In genomic region chr6:88763160-88763559, GRCh38 we compare ENCODE assay signal across 1 cellular context.
TF ChIP-seq lines count a peak whose summit lies in the region.

No MANE protein-coding gene starts in this region.

TF ChIP-seq in K562, 482 proteins besides CTCF, POLR2A, EP300 and RAD21 (continued from another document):
- TF ChIP-seq BRD4 (IDR thresholded peaks at IDR 0.05) = no peak
- TF ChIP-seq PHF21A (IDR thresholded peaks at IDR 0.05; ENCODE audit: borderline replicate concordance, low read depth) = no peak
- no peak for TF ChIP-seq ZNF764 (CRISPR knock-in tag; IDR thresholded peaks at IDR 0.05; ENCODE audit: low read depth)
- TF ChIP-seq MAFG (tag; conservative IDR thresholded peaks at IDR 0.05) = peak; percentile 79
- peak; percentile 50; the same call in 1 of the 2 replicates for TF ChIP-seq MAFK (IDR thresholded peaks at IDR 0.05; ENCODE audit: low read length)
- TF ChIP-seq ZNF165 (CRISPR knock-in tag; IDR thresholded peaks at IDR 0.05; ENCODE audit: borderline replicate concordance) = no peak
- no peak for TF ChIP-seq SNRNP70 (optimal IDR thresholded peaks at IDR 0.05; ENCODE audit: low read depth, low read length)
- no peak for TF ChIP-seq HMGN3 (IDR thresholded peaks at IDR 0.05; ENCODE audit: borderline replicate concordance, extremely low read depth, insufficient read length, low read depth, low read length)
- TF ChIP-seq ZNF77 (CRISPR knock-in tag; IDR thresholded peaks at IDR 0.05) = no peak
- no peak for TF ChIP-seq FOXP4 (CRISPR knock-in tag; IDR thresholded peaks at IDR 0.05; ENCODE audit: borderline replicate concordance)
- no peak for TF ChIP-seq PKNOX1 (IDR thresholded peaks at IDR 0.05)
- no peak for TF ChIP-seq ARID3A (IDR thresholded peaks at IDR 0.05; ENCODE audit: borderline replicate concordance, low read depth, low read length)
- TF ChIP-seq ZNF655 (CRISPR knock-in tag; IDR thresholded peaks at IDR 0.05) = no peak
- no peak for TF ChIP-seq ZNF445 (CRISPR knock-in tag; IDR thresholded peaks at IDR 0.05; ENCODE audit: low read depth)
- TF ChIP-seq MAFF (IDR thresholded peaks at IDR 0.05; ENCODE audit: low read length) = peak; percentile 66; the same call in 1 of the 2 replicates
- no peak for TF ChIP-seq CCAR2 (IDR thresholded peaks at IDR 0.05; ENCODE audit: low read depth, low read length)
- no peak for TF ChIP-seq HES1 (IDR thresholded peaks at IDR 0.05; ENCODE audit: low read depth)
- no peak for TF ChIP-seq ZBTB2 (IDR thresholded peaks at IDR 0.05)
- TF ChIP-seq NFE2 (IDR thresholded peaks at IDR 0.05; ENCODE audit: low read depth) = peak; percentile 74
- TF ChIP-seq ZNF280A (IDR thresholded peaks at IDR 0.05; ENCODE audit: low read depth, partially characterized antibody) = no peak
- peak; percentile 50; the same call in 1 of the 2 replicates for TF ChIP-seq NFE2L1 (tag; IDR thresholded peaks at IDR 0.05; ENCODE audit: borderline replicate concordance, low read depth)
- TF ChIP-seq FOXJ2 (tag; IDR thresholded peaks at IDR 0.05) = no peak
- TF ChIP-seq NFIX (CRISPR knock-in tag; IDR thresholded peaks at IDR 0.05; ENCODE audit: low read depth) = no peak
- no peak for TF ChIP-seq TCF7 (IDR thresholded peaks at IDR 0.05; ENCODE audit: borderline replicate concordance)
- no peak for TF ChIP-seq DIDO1 (tag; IDR thresholded peaks at IDR 0.05; ENCODE audit: low read depth)
- TF ChIP-seq ARID4B (CRISPR knock-in tag; IDR thresholded peaks at IDR 0.05) = no peak
TF ChIP-seq in K562: peak in this region for 7.
